Comparison of ENCODE assay signal across 8 cellular contexts in genomic region chr16:70428178-70428998, GRCh38. TPM values are rescaled to one million over a fixed set of nuclear protein-coding genes. Genes with fewer than 3 reads are reported as not detected.
DNase-seq lines count a peak whose midpoint lies in the region; ATAC-seq and TF ChIP-seq lines count a peak whose summit lies in the region.

No MANE protein-coding gene starts in this region.

- H3K27me3 ChIP-seq in SJCRH30 (no peaks in the 10 kb centered on the region), brain microvascular endothelial cell (replicated peaks) (no peaks in the 10 kb centered on the region), skeletal muscle satellite cell (ENCODE audit: control insufficient read depth, insufficient read depth, low read length) (no peaks in the 10 kb centered on the region)

- H3K4me1 ChIP-seq in SJCRH30: peaks cover 24% of the 10 kb centered on the region
- H3K4me1 ChIP-seq in skeletal muscle satellite cell (ENCODE audit: control insufficient read depth, insufficient read depth, low read length): peaks cover 44% of the 10 kb centered on the region

- peak overlapping the region; percentile 13 for H3K4me3 ChIP-seq in SJCRH30
- H3K4me3 ChIP-seq in brain microvascular endothelial cell (ENCODE audit: low read depth, low read length): peak overlapping the region; percentile 3
- H3K4me3 ChIP-seq in skeletal muscle satellite cell (ENCODE audit: low read length): peak overlapping the region; percentile 16

- in situ Hi-C loops in brain microvascular endothelial cell (cut with HindIII; ENCODE audit: low pct_ligation_motif_present, low sequenced_read_pairs): no loop called here

- peak overlapping the region; percentile 71 for H3K27ac ChIP-seq in SJCRH30
- peak overlapping the region; percentile 89 for H3K27ac ChIP-seq in brain microvascular endothelial cell

- peak overlapping the region; percentile 27 for H3K9ac ChIP-seq in skeletal muscle satellite cell (ENCODE audit: low read depth, low read length)

- no peak for TF ChIP-seq CTCF in brain microvascular endothelial cell (IDR thresholded peaks at IDR 0.05; ENCODE audit: low read depth, low read length, missing control alignments)

- peak; percentile 66 for DNase-seq in activated T-cell treated with anti-CD3 and anti-CD28 coated beads for 48 hours (ENCODE audit: low read depth)
- DNase-seq in activated T-cell treated with anti-CD3 and anti-CD28 coated beads for 4 hours: no peak
- DNase-seq in HS-5 (ENCODE audit: low read depth): peak; percentile 84
- DNase-seq in SJCRH30: peak; percentile 85 to 88
- peak; percentile 90 for DNase-seq in brain microvascular endothelial cell
- peak; percentile 79 for DNase-seq in iPS-NIHi11 (ENCODE audit: low spot score)

- H3K4me2 ChIP-seq in skeletal muscle satellite cell (ENCODE audit: low read length): peak overlapping the region; percentile 67

- H3K36me3 ChIP-seq in SJCRH30 (no peaks in the 10 kb centered on the region), brain microvascular endothelial cell (replicated peaks) (peaks cover 6% of the 10 kb centered on the region), skeletal muscle satellite cell (ENCODE audit: insufficient read depth, low read length) (no peaks in the 10 kb centered on the region)

- ATAC-seq in GM21447 (IDR thresholded peaks at IDR 0.05; ENCODE audit: unreplicated experiment): no peak

- H3K9me3 ChIP-seq in SJCRH30 (replicated peaks) (no peaks in the 10 kb centered on the region), skeletal muscle satellite cell (replicated peaks; ENCODE audit: low read length) (no peaks in the 10 kb centered on the region)

RNA-seq across cellular contexts. Expression of gene ST3GAL2, which starts 10.5 kb away (rescaled TPM):
- 13.6 TPM in 2 replicates for total RNA-seq in SJCRH30 (2014; rRNA removed; shearing (Covaris generic))
- total RNA-seq in skeletal muscle satellite cell (2012; rRNA removed): 20.8 and 22.5 TPM in 2 replicates

RNA-seq across cellular contexts. Expression of gene FCSK, which starts 26.0 kb away (rescaled TPM):
- total RNA-seq in SJCRH30 (2014; rRNA removed; shearing (Covaris generic)): 1.6 and 1.9 TPM in 2 replicates
- 3.7 and 7.6 TPM in 2 replicates for total RNA-seq in skeletal muscle satellite cell (2012; rRNA removed)
